22 cellular contexts compared by ENCODE assay signal in the genomic region with DNA sequence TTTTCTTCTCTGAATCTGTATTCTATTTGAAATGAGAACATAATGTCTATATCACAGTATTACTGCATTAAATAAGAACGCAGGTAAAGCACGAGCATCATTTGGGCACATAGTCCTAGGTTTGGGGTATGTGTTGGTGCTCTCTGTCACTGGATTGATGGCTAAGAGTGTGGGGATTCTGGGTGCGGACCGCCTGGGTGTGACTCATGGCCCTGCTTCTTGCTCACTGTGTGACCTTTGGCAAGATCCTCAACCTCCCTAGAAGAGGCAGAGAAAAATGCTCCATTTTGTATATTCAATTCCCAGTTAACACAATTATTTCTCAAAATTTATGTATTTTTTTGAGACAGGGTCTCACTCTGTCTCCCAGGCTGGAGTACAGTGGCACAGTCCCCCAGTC.
"Had no signal": no experiment of that assay in that cellular context is flagged by ENCODE, and none has a peak within 500 bp of the region (broad histone marks: within the 10 kb centered on the region; RNA-seq: fewer than 3 reads in every experiment).

No MANE protein-coding gene starts in this region.

- DNase-seq: activated CD4-positive, alpha-beta T cell treated with anti-CD3 and anti-CD28 coated beads for 1 hour; activated T-cell treated with anti-CD3 and anti-CD28 coated beads, Interleukin-2, amount 50 U/mL, for 1 hour; amniotic stem cell; effector CD8-positive, alpha-beta T cell; erythroblast; foreskin melanocyte; hippocampal formation; mesendoderm; mucosa of descending colon; nephron progenitor cell; sigmoid colon; stimulated activated CD4-positive, alpha-beta T cell treated with anti-CD3 and anti-CD28 coated beads, Interleukin-2, amount 100 ng/mL, for 48 hours; stimulated activated CD8-positive, alpha-beta memory T cell treated with anti-CD3 and anti-CD28 coated beads, Interleukin-4, amount 100 ng/mL, for 48 hours; stimulated activated naive B cell treated with anti-CD40 and anti-IgM and Interleukin-4, amounts not matched to agents 10 μg/mL and 1 μg/mL and 100 μg/mL, for 72 hours; T-cell had no signal

- H3K36me3 Mint-ChIP-seq: activated naive CD4-positive, alpha-beta T cell treated with anti-CD3 and anti-CD28 coated beads, Interleukin-2, amount 50 U/mL, for 72 hours; stimulated activated naive B cell treated with anti-CD40 and anti-IgM and Interleukin-4, amounts not matched to agents 10 μg/mL and 1 μg/mL and 100 μg/mL, for 72 hours; T-cell; type B pancreatic cell had no signal

- H3K4me3 Mint-ChIP-seq: activated T-helper 17 cell treated with anti-CD3 and anti-CD28 coated beads, Interleukin-2, amount 50 U/mL, for 72 hours; dendritic cell treated with granulocyte-macrophage colony-stimulating factor and Interleukin-4, amounts not matched to agents 40 ng/mL and 50 ng/mL, for 4 days; nephron progenitor cell; stimulated activated naive B cell treated with anti-CD40 and anti-IgM and Interleukin-4, amounts not matched to agents 10 μg/mL and 1 μg/mL and 100 μg/mL, for 72 hours; T-cell; T-helper 2 cell treated with Interferon-gamma antibody and Interleukin-4, amounts not matched to agents 5 μg/mL and 100 μg/mL, for 36 hours; type B pancreatic cell had no signal

- H3K9me3 Mint-ChIP-seq: activated naive CD4-positive, alpha-beta T cell treated with anti-CD3 and anti-CD28 coated beads, Interleukin-2, amount 50 U/mL, for 72 hours; activated T-helper 17 cell treated with anti-CD3 and anti-CD28 coated beads, Interleukin-2, amount 50 U/mL, for 72 hours; dendritic cell treated with granulocyte-macrophage colony-stimulating factor and Interleukin-4, amounts not matched to agents 40 ng/mL and 50 ng/mL, for 4 days; T-cell; T-helper 2 cell treated with Interferon-gamma antibody and Interleukin-4, amounts not matched to agents 5 μg/mL and 100 μg/mL, for 36 hours; type B pancreatic cell had no signal

- H3K27me3 ChIP-seq: cardiac muscle cell, sigmoid colon had no signal

- H3K36me3 ChIP-seq: cardiac muscle cell, sigmoid colon had no signal

- H3K27me3 Mint-ChIP-seq: type B pancreatic cell had no signal

- H3K27ac Mint-ChIP-seq: activated naive CD4-positive, alpha-beta T cell treated with anti-CD3 and anti-CD28 coated beads, Interleukin-2, amount 50 U/mL, for 72 hours; activated T-helper 17 cell treated with anti-CD3 and anti-CD28 coated beads, Interleukin-2, amount 50 U/mL, for 72 hours; dendritic cell treated with granulocyte-macrophage colony-stimulating factor and Interleukin-4, amounts not matched to agents 40 ng/mL and 50 ng/mL, for 4 days; nephron progenitor cell; stimulated activated naive B cell treated with anti-CD40 and anti-IgM and Interleukin-4, amounts not matched to agents 10 μg/mL and 1 μg/mL and 100 μg/mL, for 72 hours; T-cell; T-helper 2 cell treated with Interferon-gamma antibody and Interleukin-4, amounts not matched to agents 5 μg/mL and 100 μg/mL, for 36 hours; type B pancreatic cell had no signal

- ATAC-seq: activated naive CD4-positive, alpha-beta T cell treated with anti-CD3 and anti-CD28 coated beads, Interleukin-2, amount 50 U/mL, for 72 hours; activated T-helper 17 cell treated with anti-CD3 and anti-CD28 coated beads, Interleukin-2, amount 50 U/mL, for 72 hours; mucosa of descending colon; stimulated activated naive B cell treated with anti-CD40 and anti-IgM and Interleukin-4, amounts not matched to agents 10 μg/mL and 1 μg/mL and 100 μg/mL, for 72 hours; T-cell had no signal

- H3K9me3 ChIP-seq: mucosa of descending colon, sigmoid colon had no signal

- H2AFZ ChIP-seq: parathyroid adenoma had no signal

- H3K9ac ChIP-seq: parathyroid adenoma had no signal

- H3K4me3 ChIP-seq: cardiac muscle cell, mucosa of descending colon, sigmoid colon had no signal

- H3K27ac ChIP-seq: cardiac muscle cell, parathyroid adenoma had no signal

- H3K4me1 Mint-ChIP-seq: activated T-helper 17 cell treated with anti-CD3 and anti-CD28 coated beads, Interleukin-2, amount 50 U/mL, for 72 hours had no signal

- H3K4me1 ChIP-seq: parathyroid adenoma had no signal
